ENCODE assay signal across 8 cellular contexts in the genomic region with DNA sequence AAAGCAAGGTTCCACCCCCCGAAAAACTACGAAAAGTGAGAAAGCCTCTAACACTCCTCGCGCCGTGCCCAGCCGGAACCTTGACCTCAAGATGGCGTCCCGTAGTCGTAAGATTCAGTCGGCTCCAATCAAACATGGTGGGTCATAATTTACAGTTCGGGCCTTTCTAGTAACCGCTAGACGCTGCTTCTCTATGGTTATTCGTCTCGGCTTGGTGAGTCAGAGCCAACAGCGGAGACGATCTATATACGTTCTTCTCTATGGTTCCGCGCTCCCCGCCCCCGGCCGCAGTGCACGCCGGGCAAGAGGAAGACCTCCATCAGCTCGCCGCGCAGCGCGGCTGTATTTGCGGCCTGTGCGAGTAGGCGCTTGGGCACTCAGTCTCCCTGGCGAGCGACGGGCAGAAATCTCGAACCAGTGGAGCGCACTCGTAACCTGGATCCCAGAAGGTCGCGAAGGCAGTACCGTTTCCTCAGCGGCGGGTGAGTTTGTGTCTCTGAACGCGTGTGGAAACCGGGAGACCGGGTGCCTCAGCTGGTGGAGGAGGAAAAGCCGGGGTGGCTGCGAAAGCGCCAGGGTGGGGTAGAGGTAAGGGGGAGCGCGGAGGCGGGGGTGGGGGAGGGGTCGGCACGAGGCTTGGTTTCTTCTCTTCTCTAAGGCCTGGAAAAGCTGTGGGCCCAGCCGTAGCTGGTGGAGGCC.
DNase-seq lines count a peak whose midpoint lies in the region; ATAC-seq and FAIRE-seq lines count a peak whose summit lies in the region.

Gene RBM25 (plus strand): TSS at position 311 of the 699 bp plus-strand sequence. CDS start 13,108 bp downstream, outside the sequence.

- H4K20me1 ChIP-seq in BLaER1 treated with 17β-estradiol and CSF1 and Interleukin-3, amounts not matched to agents 10 nM and 100 nM: peaks cover 36 to 47% (median 45%) of the 10 kb centered on the region in 11 experiments

- peaks cover 19 to 37% (median 34%) of the 10 kb centered on the region in 11 experiments; a peak in 21 of 22 replicates for H3K36me3 ChIP-seq in BLaER1 treated with 17β-estradiol and CSF1 and Interleukin-3, amounts not matched to agents 10 nM and 100 nM

- peak within 1 kb of the TSS; percentile 82 to 100 (median 94) for H3K4me3 ChIP-seq in BLaER1 treated with 17β-estradiol and CSF1 and Interleukin-3, amounts not matched to agents 10 nM and 100 nM

- no peaks in the 10 kb centered on the region for H3K27me3 ChIP-seq in BLaER1 treated with 17β-estradiol and CSF1 and Interleukin-3, amounts not matched to agents 10 nM and 100 nM

- peak; percentile 100 for DNase-seq in NCI-H524 treated with DMSO at 0.1 percent for 48 hours (lab: John Stamatoyannopoulos, UW)
- DNase-seq in activated CD4-positive, alpha-beta T cell treated with anti-CD3 and anti-CD28 coated beads for 4 hours: peak; percentile 94
- DNase-seq in kidney glomerular epithelial cell (lab: John Stamatoyannopoulos, UW): peak; percentile 96
- DNase-seq in stimulated activated CD4-positive, alpha-beta T cell treated with anti-CD3 and anti-CD28 coated beads, Interleukin-1b, Interleukin-23, amount 100 ng/mL, for 1 hour (ENCODE audit: low read depth in 2 of 2): peak; percentile 84 to 88

- peak within 1 kb of the TSS; percentile 93 to 99 (median 97) for H3K9ac ChIP-seq in BLaER1 treated with 17β-estradiol and CSF1 and Interleukin-3, amounts not matched to agents 10 nM and 100 nM

- peak within 1 kb of the TSS; percentile 68 to 95 (median 84) for H3K4me2 ChIP-seq in BLaER1 treated with 17β-estradiol and CSF1 and Interleukin-3, amounts not matched to agents 10 nM and 100 nM

- ATAC-seq in GM19328 (IDR thresholded peaks at IDR 0.05; ENCODE audit: unreplicated experiment): peak; percentile 90
- peak; percentile 94 for ATAC-seq in HG03469 (IDR thresholded peaks at IDR 0.05; ENCODE audit: unreplicated experiment)

- peak; percentile 93 for FAIRE-seq in colon (lab: Jason Lieb, UNC)

- peaks cover 24 to 37% (median 30%) of the 10 kb centered on the region in 10 experiments for H3K4me1 ChIP-seq in BLaER1 treated with 17β-estradiol and CSF1 and Interleukin-3, amounts not matched to agents 10 nM and 100 nM

- H3K9me3 ChIP-seq in BLaER1 treated with 17β-estradiol and CSF1 and Interleukin-3, amounts not matched to agents 10 nM and 100 nM (replicated peaks in 1 of 11): no peaks in the 10 kb centered on the region

- peak within 1 kb of the TSS; percentile 91 to 97 (median 96) for H3K27ac ChIP-seq in BLaER1 treated with 17β-estradiol and CSF1 and Interleukin-3, amounts not matched to agents 10 nM and 100 nM

Comparison
In these comparisons a context has a peak if more than half of its experiments do, and no peak if none do; other contexts are left out.
1. Peak in every context shown above with its lines: DNase-seq, ATAC-seq, H3K4me3 ChIP-seq and H3K27ac ChIP-seq.